1 cellular context compared by ENCODE assay signal in genomic region chr17:42980766-42981397, GRCh38.
A peak's percentile ranks its signal among the peaks of the same experiment; 100 is the strongest.
TF ChIP-seq lines count a peak whose summit lies in the region.

No MANE protein-coding gene starts in this region.

TF ChIP-seq in HepG2, 621 proteins besides CTCF, POLR2A, EP300 and RAD21 (continued from another document and continues in another):
- TF ChIP-seq ZBTB46 (CRISPR knock-in tag; IDR thresholded peaks at IDR 0.05; ENCODE audit: borderline replicate concordance) (no peak), MZF1 (CRISPR knock-in tag; IDR thresholded peaks at IDR 0.05; ENCODE audit: borderline replicate concordance) (0 out of 2 replicates have a peak, but pooled peaks have one; percentile 20), SOX5 (CRISPR knock-in tag; IDR thresholded peaks at IDR 0.05; ENCODE audit: borderline replicate concordance) (no peak), PTBP1 (IDR thresholded peaks at IDR 0.05; ENCODE audit: low read depth, low read length, poor library complexity, severe bottlenecking) (no peak), ZNF263 (CRISPR knock-in tag; IDR thresholded peaks at IDR 0.05) (no peak), MTA3 (CRISPR knock-in tag; IDR thresholded peaks at IDR 0.05) (no peak), NCOA5 (CRISPR knock-in tag; IDR thresholded peaks at IDR 0.05) (no peak), ZNF879 (CRISPR knock-in tag; IDR thresholded peaks at IDR 0.05) (no peak; the same call in 1 of the 2 replicates), ZMAT5 (CRISPR knock-in tag; IDR thresholded peaks at IDR 0.05; ENCODE audit: borderline replicate concordance, low read depth) (no peak; the same call in 1 of the 2 replicates), GLI4 (CRISPR knock-in tag; IDR thresholded peaks at IDR 0.05; ENCODE audit: borderline replicate concordance) (0 out of 2 replicates have a peak, but pooled peaks have one; percentile 47), PAX8 (CRISPR knock-in tag; IDR thresholded peaks at IDR 0.05; ENCODE audit: borderline replicate concordance) (no peak), ATAD3A (CRISPR knock-in tag; IDR thresholded peaks at IDR 0.05) (no peak), ZNF354B (CRISPR knock-in tag; IDR thresholded peaks at IDR 0.05) (no peak), ZNF547 (CRISPR knock-in tag; IDR thresholded peaks at IDR 0.05) (peak; percentile 84), ZNF101 (CRISPR knock-in tag; IDR thresholded peaks at IDR 0.05; ENCODE audit: borderline replicate concordance, low read depth) (no peak), MXD4 (CRISPR knock-in tag; IDR thresholded peaks at IDR 0.05) (peak; percentile 2; the same call in 1 of the 2 replicates), ZNF496 (CRISPR knock-in tag; IDR thresholded peaks at IDR 0.05; ENCODE audit: insufficient replicate concordance) (no peak), PCBP1 (IDR thresholded peaks at IDR 0.05; ENCODE audit: borderline replicate concordance, low read depth, low read length) (no peak), YY1 (IDR thresholded peaks at IDR 0.05; ENCODE audit: insufficient read depth, insufficient replicate concordance, low read depth, low read length) (no peak), SRSF1 (optimal IDR thresholded peaks at IDR 0.05; ENCODE audit: low read depth, low read length) (no peak), ZNF343 (CRISPR knock-in tag; IDR thresholded peaks at IDR 0.05) (no peak), ZNF891 (CRISPR knock-in tag; IDR thresholded peaks at IDR 0.05) (peak; percentile 21; the same call in 1 of the 2 replicates), HNF4A (CRISPR knock-in tag; IDR thresholded peaks at IDR 0.05) (no peak), NBN (conservative IDR thresholded peaks at IDR 0.05) (no peak), SMARCE1 (IDR thresholded peaks at IDR 0.05; ENCODE audit: borderline replicate concordance) (no peak), RXRB (CRISPR knock-in tag; IDR thresholded peaks at IDR 0.05; ENCODE audit: borderline replicate concordance) (peak; percentile 21; the same call in 1 of the 2 replicates), ZMYM4 (CRISPR knock-in tag; IDR thresholded peaks at IDR 0.05) (no peak), SNRNP70 (IDR thresholded peaks at IDR 0.05; ENCODE audit: low read depth, low read length) (no peak), HDAC6 (IDR thresholded peaks at IDR 0.05; ENCODE audit: low read depth, low read length) (no peak), DNMT1 (CRISPR knock-in tag; IDR thresholded peaks at IDR 0.05) (peak; percentile 57; the same call in 1 of the 2 replicates), TSC22D2 (CRISPR knock-in tag; IDR thresholded peaks at IDR 0.05; ENCODE audit: borderline replicate concordance) (no peak), PBX2 (CRISPR knock-in tag; IDR thresholded peaks at IDR 0.05) (no peak), ZNF574 (CRISPR knock-in tag; IDR thresholded peaks at IDR 0.05) (peak; percentile 68), ZNF746 (CRISPR knock-in tag; IDR thresholded peaks at IDR 0.05) (no peak), ZNF335 (CRISPR knock-in tag; IDR thresholded peaks at IDR 0.05) (no peak), MAFG (CRISPR knock-in tag; IDR thresholded peaks at IDR 0.05) (no peak)
- TF ChIP-seq, protein P1, sequence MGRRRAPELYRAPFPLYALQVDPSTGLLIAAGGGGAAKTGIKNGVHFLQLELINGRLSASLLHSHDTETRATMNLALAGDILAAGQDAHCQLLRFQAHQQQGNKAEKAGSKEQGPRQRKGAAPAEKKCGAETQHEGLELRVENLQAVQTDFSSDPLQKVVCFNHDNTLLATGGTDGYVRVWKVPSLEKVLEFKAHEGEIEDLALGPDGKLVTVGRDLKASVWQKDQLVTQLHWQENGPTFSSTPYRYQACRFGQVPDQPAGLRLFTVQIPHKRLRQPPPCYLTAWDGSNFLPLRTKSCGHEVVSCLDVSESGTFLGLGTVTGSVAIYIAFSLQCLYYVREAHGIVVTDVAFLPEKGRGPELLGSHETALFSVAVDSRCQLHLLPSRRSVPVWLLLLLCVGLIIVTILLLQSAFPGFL (CRISPR knock-in tag; IDR thresholded peaks at IDR 0.05): no peak
- TF ChIP-seq, protein P2, sequence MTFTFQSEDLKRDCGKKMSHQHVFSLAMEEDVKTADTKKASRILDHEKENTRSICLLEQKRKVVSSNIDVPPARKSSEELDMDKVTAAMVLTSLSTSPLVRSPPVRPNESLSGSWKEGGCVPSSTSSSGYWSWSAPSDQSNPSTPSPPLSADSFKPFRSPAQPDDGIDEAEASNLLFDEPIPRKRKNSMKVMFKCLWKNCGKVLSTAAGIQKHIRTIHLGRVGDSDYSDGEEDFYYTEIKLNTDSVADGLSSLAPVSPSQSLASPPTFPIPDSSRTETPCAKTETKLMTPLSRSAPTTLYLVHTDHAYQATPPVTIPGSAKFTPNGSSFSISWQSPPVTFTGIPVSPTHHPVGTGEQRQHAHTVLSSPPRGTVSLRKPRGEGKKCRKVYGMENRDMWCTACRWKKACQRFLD (CRISPR knock-in tag; IDR thresholded peaks at IDR 0.05; ENCODE audit: borderline replicate concordance): no peak; the same call in 1 of the 2 replicates
- TF ChIP-seq, protein P3, sequence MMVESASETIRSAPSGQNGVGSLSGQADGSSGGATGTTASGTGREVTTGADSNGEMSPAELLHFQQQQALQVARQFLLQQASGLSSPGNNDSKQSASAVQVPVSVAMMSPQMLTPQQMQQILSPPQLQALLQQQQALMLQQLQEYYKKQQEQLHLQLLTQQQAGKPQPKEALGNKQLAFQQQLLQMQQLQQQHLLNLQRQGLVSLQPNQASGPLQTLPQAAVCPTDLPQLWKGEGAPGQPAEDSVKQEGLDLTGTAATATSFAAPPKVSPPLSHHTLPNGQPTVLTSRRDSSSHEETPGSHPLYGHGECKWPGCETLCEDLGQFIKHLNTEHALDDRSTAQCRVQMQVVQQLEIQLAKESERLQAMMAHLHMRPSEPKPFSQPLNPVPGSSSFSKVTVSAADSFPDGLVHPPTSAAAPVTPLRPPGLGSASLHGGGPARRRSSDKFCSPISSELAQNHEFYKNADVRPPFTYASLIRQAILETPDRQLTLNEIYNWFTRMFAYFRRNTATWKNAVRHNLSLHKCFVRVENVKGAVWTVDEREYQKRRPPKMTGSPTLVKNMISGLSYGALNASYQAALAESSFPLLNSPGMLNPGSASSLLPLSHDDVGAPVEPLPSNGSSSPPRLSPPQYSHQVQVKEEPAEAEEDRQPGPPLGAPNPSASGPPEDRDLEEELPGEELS (CRISPR knock-in tag; IDR thresholded peaks at IDR 0.05): no peak
- TF ChIP-seq, protein P4, sequence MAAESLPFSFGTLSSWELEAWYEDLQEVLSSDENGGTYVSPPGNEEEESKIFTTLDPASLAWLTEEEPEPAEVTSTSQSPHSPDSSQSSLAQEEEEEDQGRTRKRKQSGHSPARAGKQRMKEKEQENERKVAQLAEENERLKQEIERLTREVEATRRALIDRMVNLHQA (CRISPR knock-in tag; IDR thresholded peaks at IDR 0.05): no peak
- TF ChIP-seq, protein P5, sequence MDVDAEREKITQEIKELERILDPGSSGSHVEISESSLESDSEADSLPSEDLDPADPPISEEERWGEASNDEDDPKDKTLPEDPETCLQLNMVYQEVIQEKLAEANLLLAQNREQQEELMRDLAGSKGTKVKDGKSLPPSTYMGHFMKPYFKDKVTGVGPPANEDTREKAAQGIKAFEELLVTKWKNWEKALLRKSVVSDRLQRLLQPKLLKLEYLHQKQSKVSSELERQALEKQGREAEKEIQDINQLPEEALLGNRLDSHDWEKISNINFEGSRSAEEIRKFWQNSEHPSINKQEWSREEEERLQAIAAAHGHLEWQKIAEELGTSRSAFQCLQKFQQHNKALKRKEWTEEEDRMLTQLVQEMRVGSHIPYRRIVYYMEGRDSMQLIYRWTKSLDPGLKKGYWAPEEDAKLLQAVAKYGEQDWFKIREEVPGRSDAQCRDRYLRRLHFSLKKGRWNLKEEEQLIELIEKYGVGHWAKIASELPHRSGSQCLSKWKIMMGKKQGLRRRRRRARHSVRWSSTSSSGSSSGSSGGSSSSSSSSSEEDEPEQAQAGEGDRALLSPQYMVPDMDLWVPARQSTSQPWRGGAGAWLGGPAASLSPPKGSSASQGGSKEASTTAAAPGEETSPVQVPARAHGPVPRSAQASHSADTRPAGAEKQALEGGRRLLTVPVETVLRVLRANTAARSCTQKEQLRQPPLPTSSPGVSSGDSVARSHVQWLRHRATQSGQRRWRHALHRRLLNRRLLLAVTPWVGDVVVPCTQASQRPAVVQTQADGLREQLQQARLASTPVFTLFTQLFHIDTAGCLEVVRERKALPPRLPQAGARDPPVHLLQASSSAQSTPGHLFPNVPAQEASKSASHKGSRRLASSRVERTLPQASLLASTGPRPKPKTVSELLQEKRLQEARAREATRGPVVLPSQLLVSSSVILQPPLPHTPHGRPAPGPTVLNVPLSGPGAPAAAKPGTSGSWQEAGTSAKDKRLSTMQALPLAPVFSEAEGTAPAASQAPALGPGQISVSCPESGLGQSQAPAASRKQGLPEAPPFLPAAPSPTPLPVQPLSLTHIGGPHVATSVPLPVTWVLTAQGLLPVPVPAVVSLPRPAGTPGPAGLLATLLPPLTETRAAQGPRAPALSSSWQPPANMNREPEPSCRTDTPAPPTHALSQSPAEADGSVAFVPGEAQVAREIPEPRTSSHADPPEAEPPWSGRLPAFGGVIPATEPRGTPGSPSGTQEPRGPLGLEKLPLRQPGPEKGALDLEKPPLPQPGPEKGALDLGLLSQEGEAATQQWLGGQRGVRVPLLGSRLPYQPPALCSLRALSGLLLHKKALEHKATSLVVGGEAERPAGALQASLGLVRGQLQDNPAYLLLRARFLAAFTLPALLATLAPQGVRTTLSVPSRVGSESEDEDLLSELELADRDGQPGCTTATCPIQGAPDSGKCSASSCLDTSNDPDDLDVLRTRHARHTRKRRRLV (CRISPR knock-in tag; IDR thresholded peaks at IDR 0.05): no peak
- TF ChIP-seq, protein P6, sequence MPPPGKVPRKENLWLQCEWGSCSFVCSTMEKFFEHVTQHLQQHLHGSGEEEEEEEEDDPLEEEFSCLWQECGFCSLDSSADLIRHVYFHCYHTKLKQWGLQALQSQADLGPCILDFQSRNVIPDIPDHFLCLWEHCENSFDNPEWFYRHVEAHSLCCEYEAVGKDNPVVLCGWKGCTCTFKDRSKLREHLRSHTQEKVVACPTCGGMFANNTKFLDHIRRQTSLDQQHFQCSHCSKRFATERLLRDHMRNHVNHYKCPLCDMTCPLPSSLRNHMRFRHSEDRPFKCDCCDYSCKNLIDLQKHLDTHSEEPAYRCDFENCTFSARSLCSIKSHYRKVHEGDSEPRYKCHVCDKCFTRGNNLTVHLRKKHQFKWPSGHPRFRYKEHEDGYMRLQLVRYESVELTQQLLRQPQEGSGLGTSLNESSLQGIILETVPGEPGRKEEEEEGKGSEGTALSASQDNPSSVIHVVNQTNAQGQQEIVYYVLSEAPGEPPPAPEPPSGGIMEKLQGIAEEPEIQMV (CRISPR knock-in tag; IDR thresholded peaks at IDR 0.05; ENCODE audit: low read depth): peak; percentile 30; the same call in 1 of the 2 replicates
- TF ChIP-seq, protein P7, sequence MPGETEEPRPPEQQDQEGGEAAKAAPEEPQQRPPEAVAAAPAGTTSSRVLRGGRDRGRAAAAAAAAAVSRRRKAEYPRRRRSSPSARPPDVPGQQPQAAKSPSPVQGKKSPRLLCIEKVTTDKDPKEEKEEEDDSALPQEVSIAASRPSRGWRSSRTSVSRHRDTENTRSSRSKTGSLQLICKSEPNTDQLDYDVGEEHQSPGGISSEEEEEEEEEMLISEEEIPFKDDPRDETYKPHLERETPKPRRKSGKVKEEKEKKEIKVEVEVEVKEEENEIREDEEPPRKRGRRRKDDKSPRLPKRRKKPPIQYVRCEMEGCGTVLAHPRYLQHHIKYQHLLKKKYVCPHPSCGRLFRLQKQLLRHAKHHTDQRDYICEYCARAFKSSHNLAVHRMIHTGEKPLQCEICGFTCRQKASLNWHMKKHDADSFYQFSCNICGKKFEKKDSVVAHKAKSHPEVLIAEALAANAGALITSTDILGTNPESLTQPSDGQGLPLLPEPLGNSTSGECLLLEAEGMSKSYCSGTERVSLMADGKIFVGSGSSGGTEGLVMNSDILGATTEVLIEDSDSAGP (CRISPR knock-in tag; IDR thresholded peaks at IDR 0.05; ENCODE audit: borderline replicate concordance): peak; percentile 86
